Comparison of ENCODE assay signal across 1 cellular context in the genomic region with DNA sequence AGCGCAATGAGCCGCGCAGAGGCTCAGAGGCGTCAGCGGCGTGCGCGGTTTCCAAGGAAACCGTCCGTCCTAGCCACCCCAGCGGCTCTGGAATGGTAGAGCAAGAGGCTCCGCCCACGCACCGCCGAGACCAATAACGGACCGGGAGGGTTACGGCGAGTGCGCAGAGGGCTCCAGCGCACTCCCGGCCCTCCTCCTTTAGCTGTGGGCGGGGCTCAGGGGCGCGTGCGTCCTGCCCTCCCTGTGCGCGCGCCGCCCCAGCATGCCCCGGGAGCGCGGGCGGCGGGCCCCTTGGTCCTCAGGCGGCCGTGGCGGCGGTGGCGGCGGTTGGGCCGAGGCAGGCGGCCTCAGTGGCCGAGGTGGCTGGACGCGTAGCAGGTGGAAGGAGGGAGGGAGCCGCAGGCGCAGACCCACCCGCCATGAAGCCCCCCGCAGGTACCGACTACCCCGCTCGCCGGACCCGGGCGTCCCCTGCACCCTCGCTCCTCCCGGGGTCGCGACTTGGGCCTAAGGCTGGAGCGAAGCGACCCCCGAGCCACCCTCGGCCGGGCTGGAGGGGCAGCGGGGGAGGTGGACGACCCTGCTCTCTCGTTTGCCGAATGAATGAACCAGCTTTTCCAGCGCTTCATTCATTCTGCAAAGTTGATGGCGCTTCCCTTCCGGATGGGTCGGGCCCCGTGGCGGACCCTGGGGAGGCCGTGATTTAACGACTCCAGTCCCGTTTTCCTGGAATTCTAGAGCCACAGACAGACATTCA.
TF ChIP-seq lines count a peak whose summit lies in the region.

Gene THOP1 (plus strand): TSS at position 260 of the 757 bp plus-strand sequence. CDS start 160 bp downstream, at position 420.

TF ChIP-seq in HepG2, 621 proteins besides CTCF, POLR2A, EP300 and RAD21 (continued from another document and continues in another):
- TF ChIP-seq AHDC1 (CRISPR knock-in tag; IDR thresholded peaks at IDR 0.05; ENCODE audit: borderline replicate concordance) (no peak), FLYWCH1 (CRISPR knock-in tag; IDR thresholded peaks at IDR 0.05) (no peak), ZNF343 (CRISPR knock-in tag; IDR thresholded peaks at IDR 0.05) (no peak), SP2 (CRISPR knock-in tag; IDR thresholded peaks at IDR 0.05) (peak; percentile 49; the same call in 1 of the 2 replicates), ARNT (IDR thresholded peaks at IDR 0.05) (no peak), AKAP8 (CRISPR knock-in tag; IDR thresholded peaks at IDR 0.05) (peak; percentile 55; the same call in 1 of the 2 replicates), PAX8 (CRISPR knock-in tag; IDR thresholded peaks at IDR 0.05; ENCODE audit: borderline replicate concordance) (peak; percentile 94; the same call in 1 of the 2 replicates), ZNF546 (CRISPR knock-in tag; conservative IDR thresholded peaks at IDR 0.05) (no peak), ASH2L (IDR thresholded peaks at IDR 0.05; ENCODE audit: insufficient read length, low read depth, low read length) (peak; percentile 39), RBM22 (optimal IDR thresholded peaks at IDR 0.05; ENCODE audit: low read length) (no peak), ZNF230 (CRISPR knock-in tag; IDR thresholded peaks at IDR 0.05) (peak; percentile 40; the same call in 1 of the 2 replicates), PRPF4 (IDR thresholded peaks at IDR 0.05; ENCODE audit: low read depth, low read length, poor library complexity, severe bottlenecking) (no peak), TGIF2 (CRISPR knock-in tag; IDR thresholded peaks at IDR 0.05) (no peak; the same call in 1 of the 2 replicates), ZNF639 (CRISPR knock-in tag; conservative IDR thresholded peaks at IDR 0.05) (no peak), SMARCC2 (IDR thresholded peaks at IDR 0.05) (no peak), ADNP (CRISPR knock-in tag; IDR thresholded peaks at IDR 0.05) (no peak), ZNF30 (CRISPR knock-in tag; IDR thresholded peaks at IDR 0.05) (no peak), GTF2F1 (IDR thresholded peaks at IDR 0.05; ENCODE audit: low read length) (no peak), ZMYM4 (CRISPR knock-in tag; IDR thresholded peaks at IDR 0.05) (no peak), SYNCRIP (IDR thresholded peaks at IDR 0.05; ENCODE audit: insufficient read depth, low read depth, low read length) (no peak), ZNF431 (CRISPR knock-in tag; IDR thresholded peaks at IDR 0.05; ENCODE audit: borderline replicate concordance, low read depth) (peak; percentile 57; the same call in 1 of the 2 replicates), REL (CRISPR knock-in tag; conservative IDR thresholded peaks at IDR 0.05) (no peak), GZF1 (CRISPR knock-in tag; IDR thresholded peaks at IDR 0.05) (0 out of 2 replicates have a peak, but pooled peaks have one; percentile 46), NFIC (IDR thresholded peaks at IDR 0.05; ENCODE audit: low read length) (no peak), TCF12 (IDR thresholded peaks at IDR 0.05) (no peak), TCF12 (CRISPR knock-in tag; IDR thresholded peaks at IDR 0.05) (peak; percentile 69; the same call in 1 of the 2 replicates), FOXA3 (CRISPR knock-in tag; IDR thresholded peaks at IDR 0.05) (peak; percentile 28; the same call in 1 of the 2 replicates), BCL6 (CRISPR knock-in tag; IDR thresholded peaks at IDR 0.05) (no peak), ZNF275 (CRISPR knock-in tag; IDR thresholded peaks at IDR 0.05; ENCODE audit: borderline replicate concordance) (0 out of 2 replicates have a peak, but pooled peaks have one; percentile 60), MXI1 (IDR thresholded peaks at IDR 0.05; ENCODE audit: borderline replicate concordance, low read depth, low read length) (peak; percentile 98; the same call in 2 of the 3 replicates), RFXAP (CRISPR knock-in tag; IDR thresholded peaks at IDR 0.05; ENCODE audit: borderline replicate concordance) (peak; percentile 61; the same call in 1 of the 2 replicates), GATA4 (IDR thresholded peaks at IDR 0.05; ENCODE audit: borderline replicate concordance, low read depth) (peak; percentile 18; the same call in 1 of the 2 replicates)
- TF ChIP-seq, protein P1, sequence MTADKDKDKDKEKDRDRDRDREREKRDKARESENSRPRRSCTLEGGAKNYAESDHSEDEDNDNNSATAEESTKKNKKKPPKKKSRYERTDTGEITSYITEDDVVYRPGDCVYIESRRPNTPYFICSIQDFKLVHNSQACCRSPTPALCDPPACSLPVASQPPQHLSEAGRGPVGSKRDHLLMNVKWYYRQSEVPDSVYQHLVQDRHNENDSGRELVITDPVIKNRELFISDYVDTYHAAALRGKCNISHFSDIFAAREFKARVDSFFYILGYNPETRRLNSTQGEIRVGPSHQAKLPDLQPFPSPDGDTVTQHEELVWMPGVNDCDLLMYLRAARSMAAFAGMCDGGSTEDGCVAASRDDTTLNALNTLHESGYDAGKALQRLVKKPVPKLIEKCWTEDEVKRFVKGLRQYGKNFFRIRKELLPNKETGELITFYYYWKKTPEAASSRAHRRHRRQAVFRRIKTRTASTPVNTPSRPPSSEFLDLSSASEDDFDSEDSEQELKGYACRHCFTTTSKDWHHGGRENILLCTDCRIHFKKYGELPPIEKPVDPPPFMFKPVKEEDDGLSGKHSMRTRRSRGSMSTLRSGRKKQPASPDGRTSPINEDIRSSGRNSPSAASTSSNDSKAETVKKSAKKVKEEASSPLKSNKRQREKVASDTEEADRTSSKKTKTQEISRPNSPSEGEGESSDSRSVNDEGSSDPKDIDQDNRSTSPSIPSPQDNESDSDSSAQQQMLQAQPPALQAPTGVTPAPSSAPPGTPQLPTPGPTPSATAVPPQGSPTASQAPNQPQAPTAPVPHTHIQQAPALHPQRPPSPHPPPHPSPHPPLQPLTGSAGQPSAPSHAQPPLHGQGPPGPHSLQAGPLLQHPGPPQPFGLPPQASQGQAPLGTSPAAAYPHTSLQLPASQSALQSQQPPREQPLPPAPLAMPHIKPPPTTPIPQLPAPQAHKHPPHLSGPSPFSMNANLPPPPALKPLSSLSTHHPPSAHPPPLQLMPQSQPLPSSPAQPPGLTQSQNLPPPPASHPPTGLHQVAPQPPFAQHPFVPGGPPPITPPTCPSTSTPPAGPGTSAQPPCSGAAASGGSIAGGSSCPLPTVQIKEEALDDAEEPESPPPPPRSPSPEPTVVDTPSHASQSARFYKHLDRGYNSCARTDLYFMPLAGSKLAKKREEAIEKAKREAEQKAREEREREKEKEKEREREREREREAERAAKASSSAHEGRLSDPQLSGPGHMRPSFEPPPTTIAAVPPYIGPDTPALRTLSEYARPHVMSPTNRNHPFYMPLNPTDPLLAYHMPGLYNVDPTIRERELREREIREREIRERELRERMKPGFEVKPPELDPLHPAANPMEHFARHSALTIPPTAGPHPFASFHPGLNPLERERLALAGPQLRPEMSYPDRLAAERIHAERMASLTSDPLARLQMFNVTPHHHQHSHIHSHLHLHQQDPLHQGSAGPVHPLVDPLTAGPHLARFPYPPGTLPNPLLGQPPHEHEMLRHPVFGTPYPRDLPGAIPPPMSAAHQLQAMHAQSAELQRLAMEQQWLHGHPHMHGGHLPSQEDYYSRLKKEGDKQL (CRISPR knock-in tag; IDR thresholded peaks at IDR 0.05; ENCODE audit: low read depth), result no peak
- TF ChIP-seq, protein P2, sequence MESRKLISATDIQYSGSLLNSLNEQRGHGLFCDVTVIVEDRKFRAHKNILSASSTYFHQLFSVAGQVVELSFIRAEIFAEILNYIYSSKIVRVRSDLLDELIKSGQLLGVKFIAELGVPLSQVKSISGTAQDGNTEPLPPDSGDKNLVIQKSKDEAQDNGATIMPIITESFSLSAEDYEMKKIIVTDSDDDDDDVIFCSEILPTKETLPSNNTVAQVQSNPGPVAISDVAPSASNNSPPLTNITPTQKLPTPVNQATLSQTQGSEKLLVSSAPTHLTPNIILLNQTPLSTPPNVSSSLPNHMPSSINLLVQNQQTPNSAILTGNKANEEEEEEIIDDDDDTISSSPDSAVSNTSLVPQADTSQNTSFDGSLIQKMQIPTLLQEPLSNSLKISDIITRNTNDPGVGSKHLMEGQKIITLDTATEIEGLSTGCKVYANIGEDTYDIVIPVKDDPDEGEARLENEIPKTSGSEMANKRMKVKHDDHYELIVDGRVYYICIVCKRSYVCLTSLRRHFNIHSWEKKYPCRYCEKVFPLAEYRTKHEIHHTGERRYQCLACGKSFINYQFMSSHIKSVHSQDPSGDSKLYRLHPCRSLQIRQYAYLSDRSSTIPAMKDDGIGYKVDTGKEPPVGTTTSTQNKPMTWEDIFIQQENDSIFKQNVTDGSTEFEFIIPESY (CRISPR knock-in tag; IDR thresholded peaks at IDR 0.05), result no peak
- TF ChIP-seq, protein P3, sequence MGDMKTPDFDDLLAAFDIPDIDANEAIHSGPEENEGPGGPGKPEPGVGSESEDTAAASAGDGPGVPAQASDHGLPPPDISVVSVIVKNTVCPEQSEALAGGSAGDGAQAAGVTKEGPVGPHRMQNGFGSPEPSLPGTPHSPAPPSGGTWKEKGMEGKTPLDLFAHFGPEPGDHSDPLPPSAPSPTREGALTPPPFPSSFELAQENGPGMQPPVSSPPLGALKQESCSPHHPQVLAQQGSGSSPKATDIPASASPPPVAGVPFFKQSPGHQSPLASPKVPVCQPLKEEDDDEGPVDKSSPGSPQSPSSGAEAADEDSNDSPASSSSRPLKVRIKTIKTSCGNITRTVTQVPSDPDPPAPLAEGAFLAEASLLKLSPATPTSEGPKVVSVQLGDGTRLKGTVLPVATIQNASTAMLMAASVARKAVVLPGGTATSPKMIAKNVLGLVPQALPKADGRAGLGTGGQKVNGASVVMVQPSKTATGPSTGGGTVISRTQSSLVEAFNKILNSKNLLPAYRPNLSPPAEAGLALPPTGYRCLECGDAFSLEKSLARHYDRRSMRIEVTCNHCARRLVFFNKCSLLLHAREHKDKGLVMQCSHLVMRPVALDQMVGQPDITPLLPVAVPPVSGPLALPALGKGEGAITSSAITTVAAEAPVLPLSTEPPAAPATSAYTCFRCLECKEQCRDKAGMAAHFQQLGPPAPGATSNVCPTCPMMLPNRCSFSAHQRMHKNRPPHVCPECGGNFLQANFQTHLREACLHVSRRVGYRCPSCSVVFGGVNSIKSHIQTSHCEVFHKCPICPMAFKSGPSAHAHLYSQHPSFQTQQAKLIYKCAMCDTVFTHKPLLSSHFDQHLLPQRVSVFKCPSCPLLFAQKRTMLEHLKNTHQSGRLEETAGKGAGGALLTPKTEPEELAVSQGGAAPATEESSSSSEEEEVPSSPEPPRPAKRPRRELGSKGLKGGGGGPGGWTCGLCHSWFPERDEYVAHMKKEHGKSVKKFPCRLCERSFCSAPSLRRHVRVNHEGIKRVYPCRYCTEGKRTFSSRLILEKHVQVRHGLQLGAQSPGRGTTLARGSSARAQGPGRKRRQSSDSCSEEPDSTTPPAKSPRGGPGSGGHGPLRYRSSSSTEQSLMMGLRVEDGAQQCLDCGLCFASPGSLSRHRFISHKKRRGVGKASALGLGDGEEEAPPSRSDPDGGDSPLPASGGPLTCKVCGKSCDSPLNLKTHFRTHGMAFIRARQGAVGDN (CRISPR knock-in tag; IDR thresholded peaks at IDR 0.05), result peak; percentile 84
